In the genomic region with DNA sequence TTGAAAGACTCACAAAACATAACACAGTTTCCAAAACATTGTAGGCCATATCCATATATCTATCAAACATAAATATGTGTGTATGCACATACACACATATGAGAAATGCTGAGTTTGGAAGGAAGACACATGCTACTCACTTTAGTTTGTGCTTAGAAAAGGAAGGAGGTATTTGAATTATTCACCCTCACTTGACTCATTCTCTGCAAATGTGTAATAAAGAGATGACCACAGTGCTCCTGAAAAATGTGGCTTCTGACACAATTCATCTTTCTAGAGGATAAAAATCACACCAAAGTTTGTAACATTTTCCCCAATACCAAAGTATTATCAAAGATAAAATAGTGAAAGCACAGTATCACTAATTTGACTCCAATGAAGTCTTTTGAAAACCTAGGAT, we compare ENCODE assay signal across 22 cellular contexts.
DNase-seq lines count a peak whose midpoint lies in the region; ATAC-seq, FAIRE-seq and TF ChIP-seq lines count a peak whose summit lies in the region.
"Had no signal": no experiment of that assay in that cellular context is flagged by ENCODE, and none has a peak within 500 bp of the region (broad histone marks: within the 10 kb centered on the region; RNA-seq: fewer than 3 reads in every experiment).

No MANE protein-coding gene starts in this region.

- DNase-seq in AG09309 (ENCODE audit: low read depth), result peak; percentile 13
- peak; percentile 29 for DNase-seq in M059J (ENCODE audit: low read depth)
- peak; percentile 71 for DNase-seq in bronchial epithelial cell (ENCODE audit: low read depth)
- peak; percentile 26 for DNase-seq in kidney glomerular epithelial cell (lab: John Stamatoyannopoulos, UW)
- no peak for DNase-seq in CD1c-positive myeloid dendritic cell (ENCODE audit: extremely low spot score)
- DNase-seq in NCI-H2029 (lab: John Stamatoyannopoulos, UW), result no peak
- DNase-seq: activated CD4-positive, alpha-beta T cell treated with anti-CD3 and anti-CD28 coated beads, Interleukin-2, amount 50 U/mL, for 48 hours; activated T-cell treated with anti-CD3 and anti-CD28 coated beads, Interleukin-2, amount 50 U/mL, for 24 hours; CD8-positive, alpha-beta memory T cell; central memory CD4-positive, alpha-beta T cell; effector memory CD4-positive, alpha-beta T cell; left lung; NCI-H1930; NCI-H446 treated with DMSO at 0.1 percent for 48 hours; right lobe of liver; stimulated activated naive CD8-positive, alpha-beta T cell treated with anti-CD3 and anti-CD28 coated beads, Interleukin-15, Interleukin-2, amounts not matched to agents 100 U/mL and 50 U/mL, for 24 hours; T-cell; transverse colon had no signal

- H3K36me3 ChIP-seq in bronchial epithelial cell (ENCODE audit: control insufficient read depth, insufficient read depth, low read length), result no peaks in the 10 kb centered on the region
- H3K36me3 ChIP-seq: left lung, right lobe of liver, transverse colon had no signal

- no peaks in the 10 kb centered on the region for H3K27me3 ChIP-seq in bronchial epithelial cell (ENCODE audit: control insufficient read depth, insufficient read depth, low read length)
- H3K27me3 ChIP-seq: left lung, right lobe of liver, transverse colon had no signal

- H3K4me3 ChIP-seq in AG09309 (ENCODE audit: control insufficient read depth, low read depth, low read length) (no peak overlapping the region), bronchial epithelial cell (ENCODE audit: low read depth, low read length) (no peak overlapping the region)
- H3K4me3 ChIP-seq: left lung, right lobe of liver, transverse colon had no signal

- FAIRE-seq in bronchial epithelial cell (lab: Jason Lieb, UNC), result no peak
- FAIRE-seq: H1 had no signal

- ATAC-seq in GM18858 (IDR thresholded peaks at IDR 0.05; ENCODE audit: unreplicated experiment) (no peak), HG02885 (IDR thresholded peaks at IDR 0.05; ENCODE audit: poor library complexity, unreplicated experiment) (no peak)
- ATAC-seq: activated naive CD4-positive, alpha-beta T cell treated with anti-CD3 and anti-CD28 coated beads, Interleukin-2, amount 50 U/mL, for 72 hours; left lung; right lobe of liver; stimulated activated naive CD8-positive, alpha-beta T cell treated with anti-CD3 and anti-CD28 coated beads, Interleukin-15, Interleukin-2, amounts not matched to agents 100 U/mL and 50 U/mL, for 24 hours; T-cell had no signal

- TF ChIP-seq CTCF in AG09309 (IDR thresholded peaks at IDR 0.05; ENCODE audit: control insufficient read depth, insufficient read depth, low read depth, low read length, missing control alignments) (no peak), bronchial epithelial cell (IDR thresholded peaks at IDR 0.05; ENCODE audit: insufficient read depth, low read length, severe bottlenecking) (no peak)

Comparison
In these comparisons a context has a peak if more than half of its experiments do, and no peak if none do; other contexts are left out.
1. DNase-seq: peak in AG09309 (single experiment), M059J (single experiment), bronchial epithelial cell (single experiment) and kidney glomerular epithelial cell (single experiment); none in CD1c-positive myeloid dendritic cell (single experiment) and NCI-H2029 (single experiment).